Comparison of ENCODE assay signal across 10 cellular contexts in the genomic region with DNA sequence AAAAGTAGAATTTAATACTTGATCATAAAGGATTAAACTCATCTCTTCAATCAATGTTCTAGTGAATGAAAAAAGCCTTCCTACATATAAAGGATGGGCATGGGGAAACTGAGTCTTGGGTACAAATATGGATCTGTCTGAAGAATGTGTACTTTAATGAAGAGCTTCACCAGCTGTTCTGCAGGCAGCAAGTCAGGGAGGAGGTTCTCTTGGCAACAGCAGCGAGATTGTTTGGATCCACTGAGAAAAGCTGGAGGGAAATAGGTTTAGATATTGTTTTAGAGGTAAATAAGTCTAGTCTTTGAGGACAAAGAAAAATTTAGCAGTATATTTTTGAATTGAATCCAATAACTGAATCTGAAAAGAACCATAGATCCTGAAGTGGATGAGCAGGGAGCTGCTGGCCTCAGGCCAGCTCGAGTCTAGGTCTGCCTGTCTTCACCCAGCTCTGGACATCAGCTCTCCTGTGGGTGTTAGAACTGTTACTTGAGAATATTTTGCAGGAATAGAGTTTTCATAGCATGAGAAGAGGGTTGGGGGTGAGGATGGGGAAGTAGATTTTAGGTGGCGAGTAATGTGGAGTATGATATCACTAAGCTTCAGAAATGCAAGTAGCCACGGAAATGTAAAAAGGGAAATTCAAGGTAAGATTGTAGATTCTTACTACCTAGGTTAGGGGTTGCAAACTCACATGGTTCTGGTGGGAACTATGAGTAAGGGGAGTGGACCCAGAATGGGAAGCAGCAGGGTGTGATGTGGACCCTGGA. TPM values are rescaled to one million over a fixed set of nuclear protein-coding genes. Genes with fewer than 3 reads are reported as not detected.
DNase-seq lines count a peak whose midpoint lies in the region; ATAC-seq and TF ChIP-seq lines count a peak whose summit lies in the region.
"Had no signal": no experiment of that assay in that cellular context is flagged by ENCODE, and none has a peak within 500 bp of the region (broad histone marks: within the 10 kb centered on the region; RNA-seq: fewer than 3 reads in every experiment).

No MANE protein-coding gene starts in this region.

- peak overlapping the region; percentile 82 for H3K27ac Mint-ChIP-seq in activated CD4-positive, alpha-beta T cell treated with anti-CD3 and anti-CD28 coated beads, Interleukin-2, amount 10 ng/mL, durations not matched to agents 7 days and 5 days
- H3K27ac Mint-ChIP-seq in endothelial cell (ENCODE audit: unreplicated experiment): peak overlapping the region; percentile 9

- H3K4me3 Mint-ChIP-seq in activated CD4-positive, alpha-beta T cell treated with anti-CD3 and anti-CD28 coated beads, Interleukin-2, amount 10 ng/mL, durations not matched to agents 7 days and 5 days: peak overlapping the region; percentile 63
- no peak overlapping the region for H3K4me3 Mint-ChIP-seq in endothelial cell (ENCODE audit: unreplicated experiment)

- H3K9me3 Mint-ChIP-seq in activated CD4-positive, alpha-beta T cell treated with anti-CD3 and anti-CD28 coated beads, Interleukin-2, amount 10 ng/mL, durations not matched to agents 7 days and 5 days: peaks cover 1% of the 10 kb centered on the region
- no peaks in the 10 kb centered on the region for H3K9me3 Mint-ChIP-seq in endothelial cell (ENCODE audit: unreplicated experiment)

- no peaks in the 10 kb centered on the region for H4K20me1 ChIP-seq in OCI-LY7 (ENCODE audit: insufficient read depth, low read length)

- TF ChIP-seq CTCF in OCI-LY7 (conservative IDR thresholded peaks at IDR 0.05; ENCODE audit: low read length) (no peak), endothelial cell (IDR thresholded peaks at IDR 0.05; ENCODE audit: unreplicated experiment) (no peak), stomach (IDR thresholded peaks at IDR 0.05) (no peak), psoas muscle (IDR thresholded peaks at IDR 0.05) (no peak)

- intact Hi-C loops in OCI-LY7 (cut with micrococcal nuclease; ENCODE audit: unreplicated experiment): loop anchor here (10.0 kb wide), 1 partner anchor 309 kb away; a partner anchor contains a TSS
- intact Hi-C loops in stomach (cut with DNase I; ENCODE audit: low total_unique reads): no loop called here
- intact Hi-C loops in psoas muscle (cut with DNase I): no loop called here

- CTCF ChIA-PET in activated CD4-positive, alpha-beta T cell treated with anti-CD3 and anti-CD28 coated beads, Interleukin-2, amount 10 ng/mL, durations not matched to agents 7 days and 5 days (lab: Charles Lee): interaction anchor here (0.9 to 2.9 kb wide), 6 partner anchors 8 to 53 kb away, joined by 3 to 12 read pairs (median 8); no protein-coding TSS in a partner anchor
- CTCF ChIA-PET in OCI-LY7 (lab: Charles Lee; ENCODE audit: unreplicated experiment): interaction anchor here (0.5 kb wide), 1 partner anchor 271 kb away, joined by 3 read pairs; no protein-coding TSS in a partner anchor

- peaks cover 9% of the 10 kb centered on the region; the same call in 1 of the 2 replicates for H3K36me3 ChIP-seq in OCI-LY7 (ENCODE audit: insufficient read depth, low read length)
- H3K36me3 ChIP-seq in stomach: no peaks in the 10 kb centered on the region
- H3K36me3 ChIP-seq in psoas muscle (ENCODE audit: insufficient read depth in 1 of 2, low read depth in 1 of 2): peaks cover 0 to 4% of the 10 kb centered on the region in 2 donors
- H3K36me3 ChIP-seq: brain microvascular endothelial cell had no signal

- H3K4me3 ChIP-seq in OCI-LY7 (ENCODE audit: low read depth, low read length, poor library complexity, severe bottlenecking): no peak overlapping the region
- H3K4me3 ChIP-seq in stomach: no peak overlapping the region
- H3K4me3 ChIP-seq in psoas muscle: no peak overlapping the region

- no peak for TF ChIP-seq EP300 in stomach (IDR thresholded peaks at IDR 0.05)

- 62 to 80% (median 76%) methylated on average over 4 of the region's 4 CpGs for WGBS in stomach, 5 donors
- 63 to 67% (median 66%) methylated on average over 4 of the region's 4 CpGs for WGBS in psoas muscle, 3 donors

- no peak overlapping the region for H2AFZ ChIP-seq in OCI-LY7 (ENCODE audit: low read length)

- H3K9me2 ChIP-seq in OCI-LY7 (ENCODE audit: insufficient read depth, low read length): no peaks in the 10 kb centered on the region

- H3K4me1 ChIP-seq in OCI-LY7 (ENCODE audit: insufficient read depth, low read length, poor library complexity, severe bottlenecking) (peaks cover 63% of the 10 kb centered on the region), stomach (peaks cover 43 to 91% (median 70%) of the 10 kb centered on the region in 4 donors), psoas muscle (peaks cover 20% of the 10 kb centered on the region)

- DNase-seq in activated CD4-positive, alpha-beta T cell treated with anti-CD3 and anti-CD28 coated beads, Interleukin-2, amount 10 ng/mL, durations not matched to agents 7 days and 5 days: no peak
- DNase-seq in activated CD4-positive, alpha-beta T cell treated with anti-CD3 and anti-CD28 coated beads, Interleukin-2, amount 50 U/mL, for 4 hours: no peak
- DNase-seq in OCI-LY7 (ENCODE audit: low spot score) (no peak), endothelial cell (ENCODE audit: low spot score) (no peak), stomach (no peak), retina (no peak), NCI-H748 (lab: John Stamatoyannopoulos, UW; ENCODE audit: unreplicated experiment) (no peak), psoas muscle (no peak)
- DNase-seq: brain microvascular endothelial cell, NCI-H774 had no signal

- H3K4me2 ChIP-seq in OCI-LY7 (ENCODE audit: low read length): peak overlapping the region; percentile 89

- H3K27me3 ChIP-seq in stomach (no peaks in the 10 kb centered on the region), psoas muscle (ENCODE audit: insufficient read depth in 3 of 3, low read length in 2 of 3) (no peaks in the 10 kb centered on the region)
- H3K27me3 ChIP-seq: brain microvascular endothelial cell had no signal

- no peak overlapping the region for H3K27ac ChIP-seq in OCI-LY7 (ENCODE audit: low read depth, low read length, poor library complexity, severe bottlenecking)
- peak overlapping the region in 3 of 5 donors; percentile 28 to 92 (median 89) for H3K27ac ChIP-seq in stomach
- H3K27ac ChIP-seq in psoas muscle: no peak overlapping the region
- H3K27ac ChIP-seq: brain microvascular endothelial cell had no signal

- H3K36me3 Mint-ChIP-seq in activated CD4-positive, alpha-beta T cell treated with anti-CD3 and anti-CD28 coated beads, Interleukin-2, amount 10 ng/mL, durations not matched to agents 7 days and 5 days (ENCODE audit: low read depth): peaks cover 57% of the 10 kb centered on the region
- H3K36me3 Mint-ChIP-seq in endothelial cell (ENCODE audit: low read depth, unreplicated experiment): no peaks in the 10 kb centered on the region

- H3K79me2 ChIP-seq in OCI-LY7 (ENCODE audit: insufficient read depth, low read depth, low read length): peaks cover 97% of the 10 kb centered on the region

- no TSS peak for BruUV-seq in OCI-LY7 (replicated peaks; lab: Mats Ljungman, UMichigan)

- no peak for ATAC-seq in psoas muscle

- no peaks in the 10 kb centered on the region for H3K27me3 Mint-ChIP-seq in activated CD4-positive, alpha-beta T cell treated with anti-CD3 and anti-CD28 coated beads, Interleukin-2, amount 10 ng/mL, durations not matched to agents 7 days and 5 days
- peaks cover 2% of the 10 kb centered on the region for H3K27me3 Mint-ChIP-seq in endothelial cell (ENCODE audit: unreplicated experiment)

- no peak for TF ChIP-seq POLR2A in stomach (IDR thresholded peaks at IDR 0.05)

- H3K9me3 ChIP-seq in OCI-LY7 (ENCODE audit: low read length): no peaks in the 10 kb centered on the region
- no peaks in the 10 kb centered on the region for H3K9me3 ChIP-seq in stomach
- no peaks in the 10 kb centered on the region for H3K9me3 ChIP-seq in psoas muscle

- H3K4me1 Mint-ChIP-seq in activated CD4-positive, alpha-beta T cell treated with anti-CD3 and anti-CD28 coated beads, Interleukin-2, amount 10 ng/mL, durations not matched to agents 7 days and 5 days: peaks cover 86% of the 10 kb centered on the region
- H3K4me1 Mint-ChIP-seq in endothelial cell (ENCODE audit: unreplicated experiment): peaks cover 58% of the 10 kb centered on the region

- POLR2A ChIA-PET in activated CD4-positive, alpha-beta T cell treated with anti-CD3 and anti-CD28 coated beads, Interleukin-2, amount 10 ng/mL, durations not matched to agents 7 days and 5 days (lab: Charles Lee): no interaction called here
- POLR2A ChIA-PET in OCI-LY7 (lab: Charles Lee): interaction anchor here (0.8 to 3.6 kb wide), 8 partner anchors 9 to 69 kb away, joined by 3 to 30 read pairs (median 3); a partner anchor contains a TSS

RNA-seq across cellular contexts. Expression of a gene that starts 6.0 kb away (rescaled TPM):
- 100 to 1,000 TPM; 115 to 150 TPM for total RNA-seq in activated CD4-positive, alpha-beta T cell treated with anti-CD3 and anti-CD28 coated beads, Interleukin-2, amount 10 ng/mL, durations not matched to agents 7 days and 5 days
- 4.9 and 9.5 TPM in 2 replicates for total RNA-seq in OCI-LY7 (2014; rRNA removed; shearing (Covaris generic))
- total RNA-seq in OCI-LY7 (2022): 18.6 and 18.7 TPM in 2 replicates
- 92.9 TPM for total RNA-seq in endothelial cell (ENCODE audit: unreplicated experiment)
- 100 to 1,000 TPM in 1 of 5 donors, 10 to 100 TPM in 3, 1 to 10 TPM in 1; 2.0 to 103 (median 23.2) TPM for total RNA-seq in stomach
- 10 to 100 TPM in 2 of 3 donors, 1 to 10 TPM in 1; 4.5 to 13.6 (median 13.4) TPM for polyA plus RNA-seq in stomach
- total RNA-seq in psoas muscle: 10 to 100 TPM in 1 of 4 donors, 1 to 10 TPM in 3; 5.4 to 18.1 (median 8.4) TPM
- 1 to 10 TPM; 2.5 to 5.0 (median 4.6) TPM for polyA plus RNA-seq in psoas muscle

RNA-seq across cellular contexts. Expression of a gene that starts 38.2 kb away (rescaled TPM):
- 100 to 1,000 TPM; 219 to 226 TPM for total RNA-seq in activated CD4-positive, alpha-beta T cell treated with anti-CD3 and anti-CD28 coated beads, Interleukin-2, amount 10 ng/mL, durations not matched to agents 7 days and 5 days
- total RNA-seq in OCI-LY7 (2014; rRNA removed; shearing (Covaris generic)): 41.3 and 55.5 TPM in 2 replicates
- total RNA-seq in OCI-LY7 (2022) (60.3 and 77.1 TPM in 2 replicates), endothelial cell (ENCODE audit: unreplicated experiment) (149 TPM), stomach (10 to 100 TPM in 4 of 5 donors, 1 to 10 TPM in 1; 8.4 to 69.8 (median 33.0) TPM), psoas muscle (100 to 1,000 TPM in 3 of 4 donors, 10 to 100 TPM in 1; 97.0 to 169 (median 132) TPM)
- polyA plus RNA-seq in stomach (100 to 1,000 TPM; 211 to 432 (median 244) TPM), psoas muscle (100 to 1,000 TPM in 2 of 3 donors, 10 to 100 TPM in 1; 33.1 to 186 (median 108) TPM)

Comparison
In these comparisons a context has a peak if more than half of its experiments do, and no peak if none do; other contexts are left out.
1. H3K27ac ChIP-seq: peak in stomach (3 of 5); none in OCI-LY7 (single experiment) and psoas muscle (single experiment).